Comparison of ENCODE assay signal across 8 cellular contexts in genomic region chr9:100426532-100427365, GRCh38. TPM values are rescaled to one million over a fixed set of nuclear protein-coding genes. Genes with fewer than 3 reads are reported as not detected.
DNase-seq lines count a peak whose midpoint lies in the region; ATAC-seq and TF ChIP-seq lines count a peak whose summit lies in the region.

Gene MSANTD3, plus strand, starts transcription at chr9:100427143. Its CDS starts 14,796 bp downstream, at chr9:100441939.

- intact Hi-C loops in CD4-positive, alpha-beta memory T cell (cut with micrococcal nuclease): loop anchor here (1.0 to 5.0 kb wide), 6 partner anchors 15 to 972 kb away; partner anchors contain the start of genes ERP44, INVS, MRPL50 and NR4A3
- intact Hi-C loops in naive thymus-derived CD4-positive, alpha-beta T cell (cut with micrococcal nuclease): loop anchor here (1.0 to 5.0 kb wide), 8 partner anchors 12 to 1204 kb away; partner anchors contain the start of genes TEX10 (in 2 of the 2), ALG2 (in 1 of the 2), MRPL50 (in 1 of the 2) and NR4A3 (in 1 of the 2)

- TF ChIP-seq CTCF in OCI-LY3 (IDR thresholded peaks at IDR 0.05; ENCODE audit: low read depth, low read length) (no peak), fibroblast of lung (conservative IDR thresholded peaks at IDR 0.05 in 1 of 2, IDR thresholded peaks at IDR 0.05 in 1 of 2; ENCODE audit: low read depth in 1 of 2, low read length in 2 of 2) (peak in 1 of 2 donors; percentile 24)

- POLR2A ChIA-PET in CD4-positive, alpha-beta memory T cell (lab: Charles Lee; ENCODE audit: partially characterized antibody): interaction anchor here (0.9 to 2.5 kb wide), 6 partner anchors 16 to 1107 kb away, joined by 3 to 14 read pairs (median 4); partner anchors contain the start of genes RNF20 and TEX10
- POLR2A ChIA-PET in naive thymus-derived CD4-positive, alpha-beta T cell (lab: Charles Lee): interaction anchor here (0.7 to 1.9 kb wide), 3 partner anchors 16 to 83 kb away, joined by 3 to 7 read pairs (median 4); partner anchors contain the start of gene TEX10

- H3K9me3 ChIP-seq in CD4-positive, alpha-beta memory T cell (ENCODE audit: control insufficient read depth in 1 of 2, low read length in 2 of 2): no peaks in the 10 kb centered on the region
- no peaks in the 10 kb centered on the region for H3K9me3 ChIP-seq in OCI-LY3 (ENCODE audit: insufficient read depth, low read length)
- no peaks in the 10 kb centered on the region for H3K9me3 ChIP-seq in fibroblast of lung (ENCODE audit: control insufficient read depth, insufficient read depth, low read depth, low read length)
- no peaks in the 10 kb centered on the region for H3K9me3 ChIP-seq in naive thymus-derived CD4-positive, alpha-beta T cell (ENCODE audit: control insufficient read depth in 2 of 3, low read length in 3 of 3)

- H2AFZ ChIP-seq in OCI-LY3 (ENCODE audit: low read depth, low read length) (peak within 1 kb of the TSS; percentile 98), fibroblast of lung (ENCODE audit: low read length) (peak within 1 kb of the TSS; percentile 30)

- H3K36me3 Mint-ChIP-seq in CD4-positive, alpha-beta memory T cell: peaks cover 0 to 8% of the 10 kb centered on the region in 2 donors
- peaks cover 19% of the 10 kb centered on the region for H3K36me3 Mint-ChIP-seq in activated T-helper 17 cell treated with anti-CD3 and anti-CD28 coated beads, Interleukin-2, amount 50 U/mL, for 72 hours (ENCODE audit: low read depth)
- H3K36me3 Mint-ChIP-seq in naive thymus-derived CD4-positive, alpha-beta T cell: peaks cover 0 to 4% (median 0%) of the 10 kb centered on the region in 5 donors
- peaks cover 4% of the 10 kb centered on the region for H3K36me3 Mint-ChIP-seq in stimulated activated naive CD8-positive, alpha-beta T cell treated with anti-CD3 and anti-CD28 coated beads, Interleukin-15, Interleukin-2, amounts not matched to agents 100 ng/mL and 50 ng/mL, for 24 hours (ENCODE audit: low read depth)

- H4K20me1 ChIP-seq in OCI-LY3 (ENCODE audit: insufficient read depth, low read length) (no peaks in the 10 kb centered on the region), fibroblast of lung (ENCODE audit: control insufficient read depth, extremely low read depth, insufficient read depth, low read length) (no peaks in the 10 kb centered on the region)

- H3K9ac ChIP-seq in OCI-LY3 (ENCODE audit: low read length) (peak within 1 kb of the TSS; percentile 80), fibroblast of lung (ENCODE audit: insufficient read depth, low read length) (peak within 1 kb of the TSS; percentile 96)

- ATAC-seq in GM19395 (IDR thresholded peaks at IDR 0.05; ENCODE audit: unreplicated experiment) (peak; percentile 53), HG03520 (IDR thresholded peaks at IDR 0.05; ENCODE audit: unreplicated experiment) (peak; percentile 70)
- ATAC-seq in activated T-helper 17 cell treated with anti-CD3 and anti-CD28 coated beads, Interleukin-2, amount 50 U/mL, for 72 hours (replicated peaks): peak; percentile 79
- ATAC-seq in naive thymus-derived CD4-positive, alpha-beta T cell: peak; percentile 87

- peak; percentile 39 to 57 (median 48) for DNase-seq in CD4-positive, alpha-beta memory T cell
- DNase-seq in fibroblast of lung (ENCODE audit: low read depth in 2 of 2): peak; percentile 61 to 79
- peak; percentile 22 to 67 (median 41) for DNase-seq in naive thymus-derived CD4-positive, alpha-beta T cell

- H3K4me3 Mint-ChIP-seq in CD4-positive, alpha-beta memory T cell: peak within 1 kb of the TSS; percentile 94 to 99 (median 96)
- H3K4me3 Mint-ChIP-seq in activated T-helper 17 cell treated with anti-CD3 and anti-CD28 coated beads, Interleukin-2, amount 50 U/mL, for 72 hours: peak within 1 kb of the TSS; percentile 99
- H3K4me3 Mint-ChIP-seq in naive thymus-derived CD4-positive, alpha-beta T cell: peak within 1 kb of the TSS; percentile 90 to 99 (median 96)
- H3K4me3 Mint-ChIP-seq in stimulated activated naive CD8-positive, alpha-beta T cell treated with anti-CD3 and anti-CD28 coated beads, Interleukin-15, Interleukin-2, amounts not matched to agents 100 ng/mL and 50 ng/mL, for 24 hours: peak within 1 kb of the TSS; percentile 86

- H3K27me3 Mint-ChIP-seq in CD4-positive, alpha-beta memory T cell: peaks cover 1% of the 10 kb centered on the region in 2 donors
- H3K27me3 Mint-ChIP-seq in activated T-helper 17 cell treated with anti-CD3 and anti-CD28 coated beads, Interleukin-2, amount 50 U/mL, for 72 hours: peaks cover 2% of the 10 kb centered on the region
- H3K27me3 Mint-ChIP-seq in naive thymus-derived CD4-positive, alpha-beta T cell: peaks cover 0 to 19% (median 2%) of the 10 kb centered on the region in 5 donors
- peaks cover 5% of the 10 kb centered on the region for H3K27me3 Mint-ChIP-seq in stimulated activated naive CD8-positive, alpha-beta T cell treated with anti-CD3 and anti-CD28 coated beads, Interleukin-15, Interleukin-2, amounts not matched to agents 100 ng/mL and 50 ng/mL, for 24 hours

- no peaks in the 10 kb centered on the region for H3K36me3 ChIP-seq in CD4-positive, alpha-beta memory T cell (ENCODE audit: insufficient read depth, low read length)
- H3K36me3 ChIP-seq in OCI-LY3 (replicated peaks; ENCODE audit: low read depth, low read length): no peaks in the 10 kb centered on the region
- H3K36me3 ChIP-seq in fibroblast of lung (ENCODE audit: control insufficient read depth, insufficient read depth, low read length): no peaks in the 10 kb centered on the region
- no peaks in the 10 kb centered on the region for H3K36me3 ChIP-seq in naive thymus-derived CD4-positive, alpha-beta T cell (ENCODE audit: control insufficient read depth in 2 of 3, insufficient read depth in 3 of 3, low read length in 3 of 3)

- H3K4me3 ChIP-seq in CD4-positive, alpha-beta memory T cell (ENCODE audit: low read length in 2 of 2): peak within 1 kb of the TSS; percentile 64 to 72
- H3K4me3 ChIP-seq in OCI-LY3 (ENCODE audit: low read length): peak within 1 kb of the TSS; percentile 99
- H3K4me3 ChIP-seq in fibroblast of lung (replicated peaks in 1 of 4; ENCODE audit: control extremely low read depth in 1 of 4, insufficient read depth in 1 of 4, low read depth in 3 of 4, low read length in 4 of 4): peak within 1 kb of the TSS; percentile 74 to 89 (median 81)
- peak within 1 kb of the TSS; percentile 73 for H3K4me3 ChIP-seq in naive thymus-derived CD4-positive, alpha-beta T cell (ENCODE audit: low read length)

- H3K79me2 ChIP-seq in OCI-LY3 (ENCODE audit: low read length): peaks cover 27% of the 10 kb centered on the region
- H3K79me2 ChIP-seq in fibroblast of lung (ENCODE audit: control insufficient read depth, insufficient read depth, low read length): peaks cover 37% of the 10 kb centered on the region

- CTCF ChIA-PET in CD4-positive, alpha-beta memory T cell (lab: Charles Lee; ENCODE audit: partially characterized antibody): interaction anchor here (0.7 to 3.1 kb wide), 7 partner anchors 8 to 103 kb away, joined by 3 to 22 read pairs (median 4); partner anchors contain the start of gene TEX10
- CTCF ChIA-PET in naive thymus-derived CD4-positive, alpha-beta T cell (lab: Charles Lee): interaction anchor here (0.7 kb wide), 1 partner anchor 15 kb away, joined by 3 read pairs; no protein-coding TSS in a partner anchor

- no peaks in the 10 kb centered on the region for H3K9me3 Mint-ChIP-seq in CD4-positive, alpha-beta memory T cell
- H3K9me3 Mint-ChIP-seq in activated T-helper 17 cell treated with anti-CD3 and anti-CD28 coated beads, Interleukin-2, amount 50 U/mL, for 72 hours: no peaks in the 10 kb centered on the region
- H3K9me3 Mint-ChIP-seq in naive thymus-derived CD4-positive, alpha-beta T cell: peaks cover 0 to 2% (median 0%) of the 10 kb centered on the region in 11 donors
- H3K9me3 Mint-ChIP-seq in stimulated activated naive CD8-positive, alpha-beta T cell treated with anti-CD3 and anti-CD28 coated beads, Interleukin-15, Interleukin-2, amounts not matched to agents 100 ng/mL and 50 ng/mL, for 24 hours: no peaks in the 10 kb centered on the region

- H3K4me1 Mint-ChIP-seq in CD4-positive, alpha-beta memory T cell: peaks cover 27 to 50% (median 35%) of the 10 kb centered on the region in 4 donors
- H3K4me1 Mint-ChIP-seq in activated T-helper 17 cell treated with anti-CD3 and anti-CD28 coated beads, Interleukin-2, amount 50 U/mL, for 72 hours: peaks cover 32% of the 10 kb centered on the region
- peaks cover 22 to 48% (median 42%) of the 10 kb centered on the region in 7 donors for H3K4me1 Mint-ChIP-seq in naive thymus-derived CD4-positive, alpha-beta T cell
- H3K4me1 Mint-ChIP-seq in stimulated activated naive CD8-positive, alpha-beta T cell treated with anti-CD3 and anti-CD28 coated beads, Interleukin-15, Interleukin-2, amounts not matched to agents 100 ng/mL and 50 ng/mL, for 24 hours (ENCODE audit: low read depth): peaks cover 38% of the 10 kb centered on the region

- peaks cover 26% of the 10 kb centered on the region for H3K4me1 ChIP-seq in CD4-positive, alpha-beta memory T cell (ENCODE audit: insufficient read depth, low read length)
- H3K4me1 ChIP-seq in OCI-LY3 (ENCODE audit: low read length) (peaks cover 16% of the 10 kb centered on the region), fibroblast of lung (ENCODE audit: control insufficient read depth, extremely low read depth, insufficient read depth, low read length) (peaks cover 23% of the 10 kb centered on the region)
- peaks cover 7 to 8% of the 10 kb centered on the region in 2 donors for H3K4me1 ChIP-seq in naive thymus-derived CD4-positive, alpha-beta T cell (ENCODE audit: control insufficient read depth in 2 of 2, insufficient read depth in 2 of 2, low read length in 2 of 2)

- H3K27ac ChIP-seq in CD4-positive, alpha-beta memory T cell (ENCODE audit: low read depth, low read length): peak within 1 kb of the TSS; percentile 40
- H3K27ac ChIP-seq in OCI-LY3 (ENCODE audit: low read length) (peak within 1 kb of the TSS; percentile 61), fibroblast of lung (ENCODE audit: insufficient read depth, low read length) (peak within 1 kb of the TSS; percentile 94)
- H3K27ac ChIP-seq in naive thymus-derived CD4-positive, alpha-beta T cell (ENCODE audit: low read depth, low read length): peak within 1 kb of the TSS; percentile 68

- H3K27ac Mint-ChIP-seq in CD4-positive, alpha-beta memory T cell: peak within 1 kb of the TSS; percentile 92 to 97 (median 95)
- peak within 1 kb of the TSS; percentile 96 for H3K27ac Mint-ChIP-seq in activated T-helper 17 cell treated with anti-CD3 and anti-CD28 coated beads, Interleukin-2, amount 50 U/mL, for 72 hours
- H3K27ac Mint-ChIP-seq in naive thymus-derived CD4-positive, alpha-beta T cell: peak within 1 kb of the TSS; percentile 84 to 98 (median 93)
- H3K27ac Mint-ChIP-seq in stimulated activated naive CD8-positive, alpha-beta T cell treated with anti-CD3 and anti-CD28 coated beads, Interleukin-15, Interleukin-2, amounts not matched to agents 100 ng/mL and 50 ng/mL, for 24 hours: peak within 1 kb of the TSS; percentile 87

- H3K27me3 ChIP-seq in CD4-positive, alpha-beta memory T cell (ENCODE audit: insufficient read depth, low read length): no peaks in the 10 kb centered on the region
- no peaks in the 10 kb centered on the region for H3K27me3 ChIP-seq in OCI-LY3 (ENCODE audit: low read depth, low read length)
- no peaks in the 10 kb centered on the region for H3K27me3 ChIP-seq in fibroblast of lung (ENCODE audit: control insufficient read depth, insufficient read depth, low read length)
- no peaks in the 10 kb centered on the region for H3K27me3 ChIP-seq in naive thymus-derived CD4-positive, alpha-beta T cell (ENCODE audit: control insufficient read depth in 2 of 2, insufficient read depth in 2 of 2, low read length in 2 of 2)

- H3K4me2 ChIP-seq in OCI-LY3 (ENCODE audit: low read length): peak within 1 kb of the TSS; percentile 98
- peak within 1 kb of the TSS; percentile 94 for H3K4me2 ChIP-seq in fibroblast of lung (ENCODE audit: extremely low read depth, insufficient read depth, low read length)

RNA-seq across cellular contexts. Expression of gene MSANTD3, which starts in this region (rescaled TPM):
- total RNA-seq in CD4-positive, alpha-beta memory T cell: 10 to 100 TPM; 14.4 to 14.8 TPM
- polyA plus RNA-seq in CD4-positive, alpha-beta memory T cell: 1 to 10 TPM; 6.0 to 8.0 TPM
- 10 to 100 TPM; 17.3 to 23.3 TPM for total RNA-seq in activated T-helper 17 cell treated with anti-CD3 and anti-CD28 coated beads, Interleukin-2, amount 50 U/mL, for 72 hours
- 59.6 and 63.9 TPM in 2 replicates for total RNA-seq in fibroblast of lung
- polyA plus RNA-seq in fibroblast of lung: 54.2 and 85.1 TPM in 2 replicates
- polyA plus RNA-seq in fibroblast of lung (2012): 45.5 and 63.3 TPM in 2 replicates
- 3.3 and 9.4 TPM in 2 replicates for polyA minus RNA-seq in fibroblast of lung (ENCODE audit: low replicate concordance)
- total RNA-seq in naive thymus-derived CD4-positive, alpha-beta T cell: 10 to 100 TPM in 3 of 5 experiments, 1 to 10 TPM in 2; 6.8 to 13.4 (median 12.0) TPM
- 1 to 10 TPM; 3.5 to 4.1 TPM for polyA plus RNA-seq in naive thymus-derived CD4-positive, alpha-beta T cell

Comparison
In these comparisons a context has a peak if more than half of its experiments do, and no peak if none do; other contexts are left out.
1. Peak in every context shown above with its lines: DNase-seq, ATAC-seq, H3K4me3 ChIP-seq and H3K27ac ChIP-seq.
2. H3K27ac ChIP-seq: peak in every context shown above with its lines; median percentile 94 in fibroblast of lung; 68 in naive thymus-derived CD4-positive, alpha-beta T cell; 61 in OCI-LY3; 40 in CD4-positive, alpha-beta memory T cell.